ENCODE assay signal across 1 cellular context in genomic region chr7:141585592-141586510, GRCh38.
TF ChIP-seq lines count a peak whose summit lies in the region.

No MANE protein-coding gene starts in this region.

TF ChIP-seq in SK-N-SH, 30 proteins besides CTCF, POLR2A, EP300 and RAD21 (continued from another document):
- TF ChIP-seq ZBTB33 (IDR thresholded peaks at IDR 0.05; ENCODE audit: borderline replicate concordance, low read depth) (no peak), TAF1 (IDR thresholded peaks at IDR 0.05; ENCODE audit: borderline replicate concordance, low read depth, low read length) (no peak), NRF1 (IDR thresholded peaks at IDR 0.05; ENCODE audit: low read depth, low read length) (no peak), EZH2phosphoT487 (IDR thresholded peaks at IDR 0.05; ENCODE audit: borderline replicate concordance, low read depth) (no peak), IRF3 (IDR thresholded peaks at IDR 0.05; ENCODE audit: low read depth, low read length) (no peak), FOSL2 (IDR thresholded peaks at IDR 0.05; ENCODE audit: borderline replicate concordance, low read depth) (peak; percentile 61), RCOR1 (IDR thresholded peaks at IDR 0.05; ENCODE audit: low read length) (no peak), RFX5 (IDR thresholded peaks at IDR 0.05; ENCODE audit: low read length) (no peak), GABPA (IDR thresholded peaks at IDR 0.05; ENCODE audit: low read depth) (no peak), CHD2 (IDR thresholded peaks at IDR 0.05; ENCODE audit: low read length, partially characterized antibody) (no peak), ELF1 (IDR thresholded peaks at IDR 0.05) (no peak), GATA2 (CRISPR knock-in tag; IDR thresholded peaks at IDR 0.05) (no peak), SIN3A (IDR thresholded peaks at IDR 0.05; ENCODE audit: borderline replicate concordance, low read depth, low read length) (0 out of 2 replicates have a peak, but pooled peaks have one; percentile 32), MAX (IDR thresholded peaks at IDR 0.05; ENCODE audit: low read depth) (peak; percentile 16; the same call in 1 of the 2 replicates), JUND (IDR thresholded peaks at IDR 0.05) (peak; percentile 81)
